In genomic region chr2:10202136-10202535, GRCh38 we compare ENCODE assay signal across 20 cellular contexts.
"Had no signal": no experiment of that assay in that cellular context is flagged by ENCODE, and none has a peak within 500 bp of the region (broad histone marks: within the 10 kb centered on the region; RNA-seq: fewer than 3 reads in every experiment).

No MANE protein-coding gene starts in this region.

- H3K9me3 ChIP-seq: gastrocnemius medialis, ovary, testis had no signal

- H3K9me3 Mint-ChIP-seq: activated B cell treated with CpG ODN at 0.5 μM for 24 hours; activated CD4-positive, alpha-beta T cell treated with anti-CD3 and anti-CD28 coated beads, Interleukin-2, amount 10 ng/mL, durations not matched to agents 7 days and 5 days; central memory CD8-positive, alpha-beta T cell; memory B cell; stimulated activated naive CD8-positive, alpha-beta T cell treated with anti-CD3 and anti-CD28 coated beads, Interleukin-15, amount 100 ng/mL, for 72 hours had no signal

- H3K27ac Mint-ChIP-seq: activated B cell treated with CpG ODN at 0.5 μM for 24 hours; activated CD4-positive, alpha-beta T cell treated with anti-CD3 and anti-CD28 coated beads, Interleukin-2, amount 10 ng/mL, durations not matched to agents 7 days and 5 days; memory B cell; stimulated activated naive CD8-positive, alpha-beta T cell treated with anti-CD3 and anti-CD28 coated beads, Interleukin-15, amount 100 ng/mL, for 72 hours; T-helper 17 cell had no signal

- H3K4me3 ChIP-seq: esophagus muscularis mucosa, gastrocnemius medialis, ovary, testis had no signal

- H3K4me1 ChIP-seq: gastrocnemius medialis, testis had no signal

- H3K4me1 Mint-ChIP-seq: activated B cell treated with CpG ODN at 0.5 μM for 24 hours; activated CD4-positive, alpha-beta T cell treated with anti-CD3 and anti-CD28 coated beads, Interleukin-2, amount 10 ng/mL, durations not matched to agents 7 days and 5 days; central memory CD8-positive, alpha-beta T cell; memory B cell; stimulated activated naive CD8-positive, alpha-beta T cell treated with anti-CD3 and anti-CD28 coated beads, Interleukin-15, amount 100 ng/mL, for 72 hours had no signal

- H3K27me3 Mint-ChIP-seq: activated B cell treated with CpG ODN at 0.5 μM for 24 hours; activated CD4-positive, alpha-beta T cell treated with anti-CD3 and anti-CD28 coated beads, Interleukin-2, amount 10 ng/mL, durations not matched to agents 7 days and 5 days; central memory CD8-positive, alpha-beta T cell; memory B cell; stimulated activated naive CD8-positive, alpha-beta T cell treated with anti-CD3 and anti-CD28 coated beads, Interleukin-15, amount 100 ng/mL, for 72 hours; T-helper 17 cell had no signal

- H3K27ac ChIP-seq: esophagus muscularis mucosa, gastrocnemius medialis, ovary, testis had no signal

- H3K36me3 ChIP-seq: esophagus muscularis mucosa, gastrocnemius medialis, ovary had no signal

- H3K4me3 Mint-ChIP-seq: activated B cell treated with CpG ODN at 0.5 μM for 24 hours; activated CD4-positive, alpha-beta T cell treated with anti-CD3 and anti-CD28 coated beads, Interleukin-2, amount 10 ng/mL, durations not matched to agents 7 days and 5 days; central memory CD8-positive, alpha-beta T cell; memory B cell; stimulated activated naive CD8-positive, alpha-beta T cell treated with anti-CD3 and anti-CD28 coated beads, Interleukin-15, amount 100 ng/mL, for 72 hours; T-helper 17 cell had no signal

- ATAC-seq: left lobe of liver; SK-N-SH treated with all-trans-retinoic acid at 6 μM for 48 hours; stimulated activated naive CD8-positive, alpha-beta T cell treated with anti-CD3 and anti-CD28 coated beads, Interleukin-15, amount 100 ng/mL, for 72 hours; T-helper 17 cell had no signal

- H3K27me3 ChIP-seq: esophagus muscularis mucosa, gastrocnemius medialis, ovary, testis had no signal

- DNase-seq: activated B cell treated with CpG ODN at 0.5 μM for 24 hours; activated CD4-positive, alpha-beta T cell treated with anti-CD3 and anti-CD28 coated beads, Interleukin-2, amount 10 ng/mL, durations not matched to agents 7 days and 5 days; activated CD8-positive, alpha-beta memory T cell treated with anti-CD3 and anti-CD28 coated beads for 24 hours; activated naive CD4-positive, alpha-beta T cell treated with anti-CD3 and anti-CD28 coated beads, Interleukin-2, amount 50 U/mL, for 16 hours; activated T-cell treated with anti-CD3 and anti-CD28 coated beads for 4 hours; amniotic stem cell; dermis blood vessel endothelial cell; gastrocnemius medialis; islet precursor cell; ovary; stimulated activated CD4-positive, alpha-beta T cell treated with anti-CD3 and anti-CD28 coated beads, Interleukin-15, amount 100 ng/mL, for 24 hours; stimulated activated CD4-positive, alpha-beta T cell treated with anti-CD3 and anti-CD28 coated beads, Interleukin-4, amount 100 ng/mL, for 24 hours; stimulated activated naive CD8-positive, alpha-beta T cell treated with anti-CD3 and anti-CD28 coated beads, Interleukin-15, amount 100 ng/mL, for 72 hours; T-helper 17 cell had no signal

- H3K36me3 Mint-ChIP-seq: memory B cell had no signal
